2 cellular contexts compared by ENCODE assay signal in the genomic region with DNA sequence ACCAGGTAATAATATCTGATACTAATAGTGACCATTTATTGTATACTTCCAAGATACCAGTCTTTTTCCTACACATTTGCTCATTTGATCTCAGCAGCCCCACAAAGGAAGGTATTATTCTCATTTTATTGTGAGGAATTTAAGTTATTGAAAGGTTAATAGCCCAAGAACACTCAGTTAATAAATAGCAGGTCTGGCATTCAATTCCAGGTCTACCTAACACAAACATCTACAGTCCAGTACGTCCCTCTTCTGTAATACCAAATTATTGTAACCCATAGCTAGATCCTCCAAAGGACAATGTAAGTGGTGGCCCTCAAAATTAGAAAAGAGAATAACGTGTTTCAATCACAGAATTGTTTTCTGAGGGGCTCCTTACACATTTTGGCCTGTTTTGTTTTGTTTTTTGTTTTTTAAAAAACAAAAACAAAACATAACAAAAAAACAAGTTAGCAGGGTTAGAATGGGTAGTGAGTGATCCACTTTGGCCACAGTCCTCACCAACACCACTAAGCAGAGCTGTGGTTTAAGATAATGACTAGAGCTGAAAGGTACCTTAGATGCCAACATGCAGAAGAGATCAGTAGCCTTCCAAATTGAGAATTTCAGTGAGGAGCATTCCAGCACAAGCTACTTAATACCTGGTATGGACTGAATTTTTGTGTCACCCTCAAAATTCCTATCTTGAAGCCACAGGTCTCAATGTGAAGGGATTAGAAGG.
TF ChIP-seq lines count a peak whose summit lies in the region.

No MANE protein-coding gene starts in this region.

TF ChIP-seq in IMR-90, 13 proteins besides CTCF, POLR2A, EP300 and RAD21:
- TF ChIP-seq RFX5 (IDR thresholded peaks at IDR 0.05; ENCODE audit: low read depth, low read length) = no peak
- TF ChIP-seq CHD1 (IDR thresholded peaks at IDR 0.05; ENCODE audit: low read depth, low read length) = no peak
- TF ChIP-seq NFE2L2 (IDR thresholded peaks at IDR 0.05; ENCODE audit: low read depth, low read length) = no peak
- TF ChIP-seq RCOR1 (IDR thresholded peaks at IDR 0.05; ENCODE audit: insufficient replicate concordance, low read length) = no peak
- TF ChIP-seq MXI1 (IDR thresholded peaks at IDR 0.05; ENCODE audit: borderline replicate concordance, low read depth, low read length) = no peak
- no peak for TF ChIP-seq MAZ (IDR thresholded peaks at IDR 0.05; ENCODE audit: borderline replicate concordance, low read depth, low read length)
- TF ChIP-seq, protein P1, sequence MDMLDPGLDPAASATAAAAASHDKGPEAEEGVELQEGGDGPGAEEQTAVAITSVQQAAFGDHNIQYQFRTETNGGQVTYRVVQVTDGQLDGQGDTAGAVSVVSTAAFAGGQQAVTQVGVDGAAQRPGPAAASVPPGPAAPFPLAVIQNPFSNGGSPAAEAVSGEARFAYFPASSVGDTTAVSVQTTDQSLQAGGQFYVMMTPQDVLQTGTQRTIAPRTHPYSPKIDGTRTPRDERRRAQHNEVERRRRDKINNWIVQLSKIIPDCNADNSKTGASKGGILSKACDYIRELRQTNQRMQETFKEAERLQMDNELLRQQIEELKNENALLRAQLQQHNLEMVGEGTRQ (IDR thresholded peaks at IDR 0.05; ENCODE audit: low read depth, low read length) = no peak
- no peak for TF ChIP-seq SMC3 (IDR thresholded peaks at IDR 0.05; ENCODE audit: low read depth, low read length)

TF ChIP-seq in WTC11, 78 proteins besides CTCF, POLR2A, EP300 and RAD21:
- TF ChIP-seq, protein P2, sequence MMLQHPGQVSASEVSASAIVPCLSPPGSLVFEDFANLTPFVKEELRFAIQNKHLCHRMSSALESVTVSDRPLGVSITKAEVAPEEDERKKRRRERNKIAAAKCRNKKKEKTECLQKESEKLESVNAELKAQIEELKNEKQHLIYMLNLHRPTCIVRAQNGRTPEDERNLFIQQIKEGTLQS (CRISPR knock-in tag; conservative IDR thresholded peaks at IDR 0.05) = no peak
- TF ChIP-seq MYBL2 (CRISPR knock-in tag; IDR thresholded peaks at IDR 0.05) (no peak), OVOL2 (CRISPR knock-in tag; IDR thresholded peaks at IDR 0.05; ENCODE audit: borderline replicate concordance) (no peak), NFATC4 (CRISPR knock-in tag; IDR thresholded peaks at IDR 0.05) (no peak), NR3C1 (CRISPR knock-in tag; conservative IDR thresholded peaks at IDR 0.05; ENCODE audit: low read depth) (no peak), ZNF317 (CRISPR knock-in tag; IDR thresholded peaks at IDR 0.05; ENCODE audit: borderline replicate concordance, low read depth) (no peak)
- TF ChIP-seq, protein P3, sequence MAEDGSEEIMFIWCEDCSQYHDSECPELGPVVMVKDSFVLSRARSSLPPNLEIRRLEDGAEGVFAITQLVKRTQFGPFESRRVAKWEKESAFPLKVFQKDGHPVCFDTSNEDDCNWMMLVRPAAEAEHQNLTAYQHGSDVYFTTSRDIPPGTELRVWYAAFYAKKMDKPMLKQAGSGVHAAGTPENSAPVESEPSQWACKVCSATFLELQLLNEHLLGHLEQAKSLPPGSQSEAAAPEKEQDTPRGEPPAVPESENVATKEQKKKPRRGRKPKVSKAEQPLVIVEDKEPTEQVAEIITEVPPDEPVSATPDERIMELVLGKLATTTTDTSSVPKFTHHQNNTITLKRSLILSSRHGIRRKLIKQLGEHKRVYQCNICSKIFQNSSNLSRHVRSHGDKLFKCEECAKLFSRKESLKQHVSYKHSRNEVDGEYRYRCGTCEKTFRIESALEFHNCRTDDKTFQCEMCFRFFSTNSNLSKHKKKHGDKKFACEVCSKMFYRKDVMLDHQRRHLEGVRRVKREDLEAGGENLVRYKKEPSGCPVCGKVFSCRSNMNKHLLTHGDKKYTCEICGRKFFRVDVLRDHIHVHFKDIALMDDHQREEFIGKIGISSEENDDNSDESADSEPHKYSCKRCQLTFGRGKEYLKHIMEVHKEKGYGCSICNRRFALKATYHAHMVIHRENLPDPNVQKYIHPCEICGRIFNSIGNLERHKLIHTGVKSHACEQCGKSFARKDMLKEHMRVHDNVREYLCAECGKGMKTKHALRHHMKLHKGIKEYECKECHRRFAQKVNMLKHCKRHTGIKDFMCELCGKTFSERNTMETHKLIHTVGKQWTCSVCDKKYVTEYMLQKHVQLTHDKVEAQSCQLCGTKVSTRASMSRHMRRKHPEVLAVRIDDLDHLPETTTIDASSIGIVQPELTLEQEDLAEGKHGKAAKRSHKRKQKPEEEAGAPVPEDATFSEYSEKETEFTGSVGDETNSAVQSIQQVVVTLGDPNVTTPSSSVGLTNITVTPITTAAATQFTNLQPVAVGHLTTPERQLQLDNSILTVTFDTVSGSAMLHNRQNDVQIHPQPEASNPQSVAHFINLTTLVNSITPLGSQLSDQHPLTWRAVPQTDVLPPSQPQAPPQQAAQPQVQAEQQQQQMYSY (CRISPR knock-in tag; IDR thresholded peaks at IDR 0.05) = no peak
